11 cellular contexts compared by ENCODE assay signal in genomic region chr4:125368161-125368560, GRCh38.
DNase-seq lines count a peak whose midpoint lies in the region; ATAC-seq and TF ChIP-seq lines count a peak whose summit lies in the region.
"Had no signal": no experiment of that assay in that cellular context is flagged by ENCODE, and none has a peak within 500 bp of the region (broad histone marks: within the 10 kb centered on the region; RNA-seq: fewer than 3 reads in every experiment).

No MANE protein-coding gene starts in this region.

- DNase-seq in NCI-H1694 treated with DMSO at 0.1 percent for 48 hours (lab: John Stamatoyannopoulos, UW) = peak; percentile 27
- peak; percentile 31 for DNase-seq in astrocyte of the hippocampus (ENCODE audit: low read depth, low spot score)
- peak; percentile 32 to 72 for DNase-seq in foreskin fibroblast
- peak; percentile 52 for DNase-seq in stromal cell of bone marrow (ENCODE audit: low read depth)
- DNase-seq in activated T-cell treated with anti-CD3 and anti-CD28 coated beads, Interleukin-2, amount 50 U/mL, for 1 hour = no peak
- DNase-seq: central memory CD4-positive, alpha-beta T cell; hypothalamus; mucosa of descending colon had no signal

- H3K4me3 ChIP-seq in foreskin fibroblast (ENCODE audit: low read depth in 1 of 2, low read length in 2 of 2) = peak overlapping the region in 1 of 2 donors; percentile 49
- H3K4me3 ChIP-seq: mucosa of descending colon had no signal

- TF ChIP-seq CTCF in foreskin fibroblast (IDR thresholded peaks at IDR 0.05; ENCODE audit: low read depth, low read length) = no peak

- ATAC-seq in HG03378 (IDR thresholded peaks at IDR 0.05; ENCODE audit: unreplicated experiment) (no peak), HG02870 (IDR thresholded peaks at IDR 0.05; ENCODE audit: unreplicated experiment) (no peak), HG02981 (IDR thresholded peaks at IDR 0.05; ENCODE audit: unreplicated experiment) (no peak)
- ATAC-seq: mucosa of descending colon had no signal
